ENCODE assay signal across 2 cellular contexts in the genomic region with DNA sequence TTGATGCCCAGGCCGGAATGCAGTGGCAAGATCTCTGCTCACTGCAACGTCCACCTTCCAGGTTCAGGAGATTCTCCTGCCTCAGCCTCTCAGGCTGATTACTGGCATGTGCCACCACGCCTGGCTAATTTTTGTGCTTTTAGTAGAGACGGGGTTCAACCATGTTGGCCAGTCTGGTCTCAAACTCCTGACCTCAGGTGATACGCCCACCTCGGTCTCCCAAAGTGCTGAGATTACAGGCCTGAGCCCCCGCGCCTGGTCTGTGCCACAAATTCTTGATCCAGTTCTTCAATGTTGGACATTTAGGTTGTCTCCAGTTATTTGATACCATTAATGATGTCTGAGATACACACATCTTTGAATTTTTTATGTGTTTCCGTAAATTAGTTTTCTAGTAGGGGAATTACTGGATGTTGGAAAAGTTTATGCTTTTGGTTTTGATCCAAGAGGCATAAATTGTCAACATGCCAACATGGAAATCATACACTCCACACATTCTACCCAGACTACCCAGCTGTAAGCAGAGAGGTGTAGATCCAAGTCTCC.
TF ChIP-seq lines count a peak whose summit lies in the region.

No MANE protein-coding gene starts in this region.

TF ChIP-seq in H1, 55 proteins besides CTCF, POLR2A, EP300 and RAD21:
- no peak for TF ChIP-seq SIX5 (IDR thresholded peaks at IDR 0.05; ENCODE audit: low read depth, low read length)
- TF ChIP-seq TCF12 (IDR thresholded peaks at IDR 0.05; ENCODE audit: low read depth, low read length) = no peak
- TF ChIP-seq JUND (IDR thresholded peaks at IDR 0.05; ENCODE audit: low read length) = no peak
- no peak for TF ChIP-seq SP4 (IDR thresholded peaks at IDR 0.05; ENCODE audit: low read length)
- no peak for TF ChIP-seq CHD7 (IDR thresholded peaks at IDR 0.05; ENCODE audit: insufficient replicate concordance, low read length)
- TF ChIP-seq, protein P1, sequence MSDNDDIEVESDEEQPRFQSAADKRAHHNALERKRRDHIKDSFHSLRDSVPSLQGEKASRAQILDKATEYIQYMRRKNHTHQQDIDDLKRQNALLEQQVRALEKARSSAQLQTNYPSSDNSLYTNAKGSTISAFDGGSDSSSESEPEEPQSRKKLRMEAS (IDR thresholded peaks at IDR 0.05) = no peak
- no peak for TF ChIP-seq NRF1 (IDR thresholded peaks at IDR 0.05; ENCODE audit: low read depth, low read length)
- no peak for TF ChIP-seq EZH2 (IDR thresholded peaks at IDR 0.05; ENCODE audit: low read depth, low read length, severe bottlenecking)
- no peak for TF ChIP-seq POU5F1 (IDR thresholded peaks at IDR 0.05; ENCODE audit: low read depth, low read length)
- TF ChIP-seq PHF8 (conservative IDR thresholded peaks at IDR 0.05; ENCODE audit: low read depth, low read length) = no peak
- no peak for TF ChIP-seq YY1 (IDR thresholded peaks at IDR 0.05; ENCODE audit: low read depth, low read length)
- TF ChIP-seq CEBPB (IDR thresholded peaks at IDR 0.05; ENCODE audit: low read depth, low read length) = no peak
- TF ChIP-seq RXRA (IDR thresholded peaks at IDR 0.05; ENCODE audit: insufficient read depth, low read depth, low read length) = no peak
- no peak for TF ChIP-seq CTBP2 (IDR thresholded peaks at IDR 0.05; ENCODE audit: borderline replicate concordance, insufficient read depth, insufficient read length, low read length)
- no peak for TF ChIP-seq BCL11A (IDR thresholded peaks at IDR 0.05; ENCODE audit: low read depth in 2 of 2, low read length in 2 of 2)
- TF ChIP-seq SRF (IDR thresholded peaks at IDR 0.05; ENCODE audit: low read depth, low read length) = no peak
- no peak for TF ChIP-seq SIRT6 (IDR thresholded peaks at IDR 0.05; ENCODE audit: low read length)
- no peak for TF ChIP-seq SP2 (IDR thresholded peaks at IDR 0.05; ENCODE audit: low read length)
- TF ChIP-seq CHD1 (IDR thresholded peaks at IDR 0.05; ENCODE audit: low read depth, low read length) = no peak

TF ChIP-seq in neural cell, 6 proteins besides CTCF, POLR2A, EP300 and RAD21:
- TF ChIP-seq REST (IDR thresholded peaks at IDR 0.05; ENCODE audit: borderline replicate concordance) (no peak), SMC3 (conservative IDR thresholded peaks at IDR 0.05; ENCODE audit: poor library complexity) (no peak), TAF1 (IDR thresholded peaks at IDR 0.05; ENCODE audit: low read depth) (no peak), POLR2AphosphoS5 (IDR thresholded peaks at IDR 0.05) (no peak), MXI1 (conservative IDR thresholded peaks at IDR 0.05; ENCODE audit: poor library complexity, severe bottlenecking) (no peak), EZH2 (IDR thresholded peaks at IDR 0.05; ENCODE audit: borderline replicate concordance, insufficient read depth, low read length, poor library complexity, severe bottlenecking) (no peak)
